ENCODE assay signal across 26 cellular contexts in the genomic region with DNA sequence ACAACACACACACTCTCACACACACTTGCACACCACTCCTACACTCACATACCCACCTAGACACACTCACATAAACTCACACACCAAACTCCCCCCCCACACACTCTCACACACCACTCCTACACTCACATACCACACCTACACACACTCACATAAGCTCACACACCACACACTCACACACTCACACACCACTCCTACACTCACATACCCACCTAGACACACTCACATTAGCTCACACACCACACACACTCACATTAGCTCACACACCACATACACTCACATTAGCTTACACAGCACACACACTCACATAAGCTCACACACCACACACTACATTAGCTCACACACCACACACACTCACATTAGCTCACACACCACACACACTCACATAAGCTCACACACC. TPM values are rescaled to one million over a fixed set of nuclear protein-coding genes. Genes with fewer than 3 reads are reported as not detected.
DNase-seq lines count a peak whose midpoint lies in the region; ATAC-seq and TF ChIP-seq lines count a peak whose summit lies in the region.
"Had no signal": no experiment of that assay in that cellular context is flagged by ENCODE, and none has a peak within 500 bp of the region (broad histone marks: within the 10 kb centered on the region; RNA-seq: fewer than 3 reads in every experiment).

No MANE protein-coding gene starts in this region.

- H3K27ac ChIP-seq in esophagus muscularis mucosa (replicated peaks in 1 of 4) = peak overlapping the region; percentile 17 to 61 (median 58)
- H3K27ac ChIP-seq: ascending aorta had no signal

- CTCF ChIA-PET in Caco-2 (lab: Charles Lee) = no interaction called here

- TF ChIP-seq CTCF in Caco-2 (IDR thresholded peaks at IDR 0.05; ENCODE audit: insufficient read depth in 1 of 2, low read depth in 1 of 2, low read length in 1 of 2, severe bottlenecking in 1 of 2, unreplicated experiment in 1 of 2) = no peak
- TF ChIP-seq CTCF in esophagus muscularis mucosa (IDR thresholded peaks at IDR 0.05) = no peak
- TF ChIP-seq CTCF in osteocyte (IDR thresholded peaks at IDR 0.05) = no peak

- H3K27me3 ChIP-seq in Caco-2 (replicated peaks; ENCODE audit: control insufficient read depth, insufficient read depth, low read length) (no peaks in the 10 kb centered on the region), NT2/D1 (ENCODE audit: insufficient read depth, insufficient read length) (peaks cover 8% of the 10 kb centered on the region), esophagus muscularis mucosa (no peaks in the 10 kb centered on the region), MG63 (no peaks in the 10 kb centered on the region)
- H3K27me3 ChIP-seq: ascending aorta, stomach had no signal

- intact Hi-C loops in Caco-2 (cut with micrococcal nuclease; ENCODE audit: unreplicated experiment) = no loop called here
- intact Hi-C loops in esophagus muscularis mucosa (cut with DNase I) = no loop called here

- peak overlapping the region; percentile 43 for H3K9ac ChIP-seq in NT2/D1 (ENCODE audit: insufficient read length, low read depth)

- no peak for DNase-seq in Caco-2
- no peak for DNase-seq in NT2/D1 (ENCODE audit: low read depth, low spot score)
- DNase-seq in esophagus muscularis mucosa (ENCODE audit: extremely low spot score) = no peak
- no peak for DNase-seq in osteocyte (ENCODE audit: extremely low spot score, unreplicated experiment)
- no peak for DNase-seq in DMS114 treated with DMSO at 0.1 percent for 48 hours (lab: John Stamatoyannopoulos, UW; ENCODE audit: unreplicated experiment)
- no peak for DNase-seq in NCI-H510A treated with DMSO at 0.1 percent for 48 hours (lab: John Stamatoyannopoulos, UW)
- no peak for DNase-seq in effector memory CD8-positive, alpha-beta T cell
- DNase-seq in MG63 = no peak
- DNase-seq: activated CD4-positive, alpha-beta T cell treated with anti-CD3 and anti-CD28 coated beads for 4 hours; activated naive CD4-positive, alpha-beta T cell treated with anti-CD3 and anti-CD28 coated beads, Interleukin-2, amount 10 ng/mL, durations not matched to agents 7 days and 5 days; activated T-cell treated with anti-CD3 and anti-CD28 coated beads, Interleukin-2, amount 50 U/mL, for 72 hours; erythroblast; foreskin melanocyte; HCEC 1CT; hippocampal formation; Karpas-422; NCI-H1048; NCI-H1930; nucleus accumbens; stomach; T-helper 17 cell had no signal

- no peaks in the 10 kb centered on the region for H3K36me3 ChIP-seq in Caco-2 (ENCODE audit: control insufficient read depth, insufficient read depth, low read length)
- H3K36me3 ChIP-seq in NT2/D1 (ENCODE audit: insufficient read depth, insufficient read length, low read length) = no peaks in the 10 kb centered on the region
- no peaks in the 10 kb centered on the region for H3K36me3 ChIP-seq in esophagus muscularis mucosa
- H3K36me3 ChIP-seq in MG63 = no peaks in the 10 kb centered on the region
- H3K36me3 ChIP-seq: ascending aorta, stomach had no signal

- H3K4me3 Mint-ChIP-seq in Caco-2 (ENCODE audit: unreplicated experiment) = no peak overlapping the region
- no peak overlapping the region for H3K4me3 Mint-ChIP-seq in osteocyte (ENCODE audit: unreplicated experiment)
- H3K4me3 Mint-ChIP-seq in effector memory CD8-positive, alpha-beta T cell = no peak overlapping the region
- H3K4me3 Mint-ChIP-seq: activated naive CD4-positive, alpha-beta T cell treated with anti-CD3 and anti-CD28 coated beads, Interleukin-2, amount 10 ng/mL, durations not matched to agents 7 days and 5 days; activated T-cell treated with anti-CD3 and anti-CD28 coated beads, Interleukin-2, amount 50 U/mL, for 72 hours; T-helper 17 cell had no signal

- no peaks in the 10 kb centered on the region for H3K4me1 ChIP-seq in Caco-2
- H3K4me1 ChIP-seq in NT2/D1 (ENCODE audit: insufficient read depth, insufficient read length) = peaks cover 28% of the 10 kb centered on the region
- peaks cover 23 to 66% (median 56%) of the 10 kb centered on the region in 4 donors for H3K4me1 ChIP-seq in esophagus muscularis mucosa

- no peak for ATAC-seq in effector memory CD8-positive, alpha-beta T cell (replicated peaks)
- ATAC-seq: activated T-cell treated with anti-CD3 and anti-CD28 coated beads, Interleukin-2, amount 50 U/mL, for 72 hours; T-helper 17 cell had no signal

- H3K9me3 Mint-ChIP-seq in Caco-2 (ENCODE audit: unreplicated experiment) (no peaks in the 10 kb centered on the region), osteocyte (ENCODE audit: unreplicated experiment) (no peaks in the 10 kb centered on the region)
- no peaks in the 10 kb centered on the region for H3K9me3 Mint-ChIP-seq in effector memory CD8-positive, alpha-beta T cell
- H3K9me3 Mint-ChIP-seq: activated naive CD4-positive, alpha-beta T cell treated with anti-CD3 and anti-CD28 coated beads, Interleukin-2, amount 10 ng/mL, durations not matched to agents 7 days and 5 days; activated T-cell treated with anti-CD3 and anti-CD28 coated beads, Interleukin-2, amount 50 U/mL, for 72 hours had no signal

- H3K27me3 Mint-ChIP-seq in Caco-2 (ENCODE audit: insufficient read depth, unreplicated experiment) = no peaks in the 10 kb centered on the region
- H3K27me3 Mint-ChIP-seq in osteocyte (ENCODE audit: unreplicated experiment) = no peaks in the 10 kb centered on the region
- no peaks in the 10 kb centered on the region for H3K27me3 Mint-ChIP-seq in effector memory CD8-positive, alpha-beta T cell
- H3K27me3 Mint-ChIP-seq: activated naive CD4-positive, alpha-beta T cell treated with anti-CD3 and anti-CD28 coated beads, Interleukin-2, amount 10 ng/mL, durations not matched to agents 7 days and 5 days; T-helper 17 cell had no signal

- H3K36me3 Mint-ChIP-seq in Caco-2 (ENCODE audit: insufficient read depth, unreplicated experiment) (no peaks in the 10 kb centered on the region), osteocyte (ENCODE audit: unreplicated experiment) (no peaks in the 10 kb centered on the region)
- H3K36me3 Mint-ChIP-seq in effector memory CD8-positive, alpha-beta T cell (ENCODE audit: insufficient read depth) = no peaks in the 10 kb centered on the region
- H3K36me3 Mint-ChIP-seq: activated naive CD4-positive, alpha-beta T cell treated with anti-CD3 and anti-CD28 coated beads, Interleukin-2, amount 10 ng/mL, durations not matched to agents 7 days and 5 days had no signal

- POLR2A ChIA-PET in Caco-2 (lab: Charles Lee) = no interaction called here

- no TSS peak for BruUV-seq in Caco-2 (replicated peaks; lab: Mats Ljungman, UMichigan)

- H3K27ac Mint-ChIP-seq in Caco-2 (ENCODE audit: unreplicated experiment) (peak overlapping the region; percentile 5), osteocyte (ENCODE audit: unreplicated experiment) (peak overlapping the region; percentile 20)
- no peak overlapping the region for H3K27ac Mint-ChIP-seq in effector memory CD8-positive, alpha-beta T cell
- H3K27ac Mint-ChIP-seq: activated naive CD4-positive, alpha-beta T cell treated with anti-CD3 and anti-CD28 coated beads, Interleukin-2, amount 10 ng/mL, durations not matched to agents 7 days and 5 days; activated T-cell treated with anti-CD3 and anti-CD28 coated beads, Interleukin-2, amount 50 U/mL, for 72 hours; T-helper 17 cell had no signal

- H3K9me3 ChIP-seq in Caco-2 = no peaks in the 10 kb centered on the region
- no peaks in the 10 kb centered on the region for H3K9me3 ChIP-seq in NT2/D1 (ENCODE audit: insufficient read depth, low read length)
- H3K9me3 ChIP-seq in esophagus muscularis mucosa = no peaks in the 10 kb centered on the region
- H3K9me3 ChIP-seq in MG63 = no peaks in the 10 kb centered on the region
- H3K9me3 ChIP-seq: ascending aorta, stomach had no signal

- TF ChIP-seq POLR2A in esophagus muscularis mucosa (IDR thresholded peaks at IDR 0.05; ENCODE audit: low read depth) = no peak

- peaks cover 9% of the 10 kb centered on the region for H3K4me1 Mint-ChIP-seq in Caco-2 (ENCODE audit: low read depth, unreplicated experiment)
- H3K4me1 Mint-ChIP-seq in osteocyte (ENCODE audit: unreplicated experiment) = peaks cover 48% of the 10 kb centered on the region
- no peaks in the 10 kb centered on the region for H3K4me1 Mint-ChIP-seq in effector memory CD8-positive, alpha-beta T cell (ENCODE audit: low read depth in 2 of 2)
- H3K4me1 Mint-ChIP-seq: activated naive CD4-positive, alpha-beta T cell treated with anti-CD3 and anti-CD28 coated beads, Interleukin-2, amount 10 ng/mL, durations not matched to agents 7 days and 5 days had no signal

- H3K4me3 ChIP-seq in Caco-2 (ENCODE audit: low read depth, low read length) (no peak overlapping the region), NT2/D1 (ENCODE audit: insufficient read length, low read depth) (no peak overlapping the region), esophagus muscularis mucosa (no peak overlapping the region), MG63 (no peak overlapping the region)
- H3K4me3 ChIP-seq: ascending aorta, stomach had no signal

- TF ChIP-seq EP300 in esophagus muscularis mucosa (IDR thresholded peaks at IDR 0.05) = no peak

RNA-seq across cellular contexts. Expression of a gene that starts 33.1 kb away (rescaled TPM):
- total RNA-seq in Caco-2 (2022) (not detected in 2 replicates), esophagus muscularis mucosa (not detected), osteocyte (not detected in 2 replicates)
- total RNA-seq in MG63 (2014; rRNA removed; shearing (Covaris generic); ENCODE audit: low replicate concordance) = not detected in 2 replicates
- total RNA-seq: activated T-cell treated with anti-CD3 and anti-CD28 coated beads, Interleukin-2, amount 50 U/mL, for 72 hours; ascending aorta; HT-29; lower leg skin; RPMI7951; stomach; T-helper 17 cell; ureter had no signal

RNA-seq across cellular contexts. Expression of a gene that starts 51.4 kb away (rescaled TPM):
- total RNA-seq in Caco-2 (2022) (not detected in 2 replicates), esophagus muscularis mucosa (100 to 1,000 TPM; 100 to 186 (median 165) TPM), osteocyte (0.94 and 1.0 TPM in 2 replicates)
- not detected in 2 replicates for total RNA-seq in MG63 (2014; rRNA removed; shearing (Covaris generic); ENCODE audit: low replicate concordance)
- total RNA-seq: activated T-cell treated with anti-CD3 and anti-CD28 coated beads, Interleukin-2, amount 50 U/mL, for 72 hours; RPMI7951; T-helper 17 cell had no signal

Comparison
In these comparisons a context has a peak if more than half of its experiments do, and no peak if none do; other contexts are left out.
1. H3K27ac Mint-ChIP-seq: peak in Caco-2 (single experiment) and osteocyte (single experiment); none in effector memory CD8-positive, alpha-beta T cell (0 of 2).
2. RNA of a gene that starts 51.4 kb away (total RNA-seq): 100 to 186 TPM in esophagus muscularis mucosa; 0.94 to 1.0 TPM in osteocyte, not detected in Caco-2 and not detected in MG63; every median in the first group is over 10 times any median in the second.